In genomic region chr11:8604078-8604723, GRCh38 we compare ENCODE assay signal across 8 cellular contexts. TPM values are rescaled to one million over a fixed set of nuclear protein-coding genes. Genes with fewer than 3 reads are reported as not detected.
DNase-seq lines count a peak whose midpoint lies in the region; ATAC-seq and TF ChIP-seq lines count a peak whose summit lies in the region.

No MANE protein-coding gene starts in this region.

- DNase-seq in AG09319 (ENCODE audit: extremely low read depth, low read depth), result peak; percentile 100
- DNase-seq in GM13977 (ENCODE audit: low spot score), result peak; percentile 54
- peak; percentile 24 to 66 for DNase-seq in NCI-H526 (lab: John Stamatoyannopoulos, UW)
- DNase-seq in activated naive CD4-positive, alpha-beta T cell treated with Interleukin-2 at 50 U/mL for 16 hours, result peak; percentile 17
- DNase-seq in left ventricle myocardium superior, result peak; percentile 58
- no peak for DNase-seq in spleen
- DNase-seq in NCI-H1048 (lab: John Stamatoyannopoulos, UW), result no peak

- TF ChIP-seq CTCF in AG09319 (IDR thresholded peaks at IDR 0.05; ENCODE audit: low read depth, low read length) (peak; percentile 69), GM13977 (IDR thresholded peaks at IDR 0.05; ENCODE audit: extremely low read depth, insufficient read depth, missing control alignments) (peak; percentile 88), spleen (IDR thresholded peaks at IDR 0.05 in 8 of 11, conservative IDR thresholded peaks at IDR 0.05 in 3 of 11) (peak in 8 of 11 experiments; percentile 21 to 74 (median 64))

- no peaks in the 10 kb centered on the region for H3K36me3 ChIP-seq in spleen

- no peaks in the 10 kb centered on the region for H3K9me3 ChIP-seq in spleen

- H3K4me3 ChIP-seq in spleen, result no peak overlapping the region

- WGBS in spleen, 5 donors, result 27 to 35% (median 34%) methylated on average over 9 of the region's 9 CpGs

- TF ChIP-seq POLR2A in spleen (IDR thresholded peaks at IDR 0.05), result no peak

- peaks cover 0 to 14% (median 0%) of the 10 kb centered on the region in 7 donors for H3K27me3 ChIP-seq in spleen (replicated peaks in 1 of 7)

- ATAC-seq in HG02885 (IDR thresholded peaks at IDR 0.05; ENCODE audit: poor library complexity, unreplicated experiment) (peak; percentile 79), left ventricle myocardium superior (peak; percentile 77)

- in situ Hi-C loops in GM13977 (cut with MboI; ENCODE audit: low pct_unique_long_range_greater_than_20kb, low sequenced_read_pairs, unreplicated experiment), result no loop called here

- no peaks in the 10 kb centered on the region for H3K4me1 ChIP-seq in spleen

- no peak overlapping the region for H3K27ac ChIP-seq in spleen

- intact Hi-C loops in left ventricle myocardium superior (cut with micrococcal nuclease), result no loop called here
- intact Hi-C loops in spleen (cut with DNase I; ENCODE audit: low total_unique reads), result no loop called here

RNA-seq across cellular contexts. Expression of gene STK33, which starts 10.2 kb away (rescaled TPM):
- total RNA-seq in left ventricle myocardium superior (22.4 TPM), spleen (1 to 10 TPM; 1.6 to 5.1 (median 3.8) TPM)
- 1 to 10 TPM; 2.9 to 8.1 (median 4.7) TPM for polyA plus RNA-seq in spleen

Comparison
In these comparisons a context has a peak if more than half of its experiments do, and no peak if none do; other contexts are left out.
1. DNase-seq: peak in AG09319 (single experiment), GM13977 (single experiment), NCI-H526 (2 of 2), activated naive CD4-positive, alpha-beta T cell treated with Interleukin-2 at 50 U/mL for 16 hours (single experiment) and left ventricle myocardium superior (single experiment); none in spleen (single experiment) and NCI-H1048 (single experiment).
2. Peak in every context shown above with its lines, with median percentiles within 50 percentile points of each other: CTCF ChIP-seq.